Comparison of ENCODE assay signal across 2 cellular contexts in genomic region chr13:45333973-45334922, GRCh38.
TF ChIP-seq lines count a peak whose summit lies in the region.

No MANE protein-coding gene starts in this region.

TF ChIP-seq in SK-N-SH, 30 proteins besides CTCF, POLR2A, EP300 and RAD21:
- TF ChIP-seq JUND (IDR thresholded peaks at IDR 0.05), result 0 out of 2 replicates have a peak, but pooled peaks have one; percentile 8
- TF ChIP-seq TCF12 (IDR thresholded peaks at IDR 0.05), result no peak
- TF ChIP-seq POLR2AphosphoS5 (IDR thresholded peaks at IDR 0.05; ENCODE audit: low read depth, low read length), result peak; percentile 80
- TF ChIP-seq GATA2 (CRISPR knock-in tag; IDR thresholded peaks at IDR 0.05), result no peak

TF ChIP-seq in K562, 482 proteins besides CTCF, POLR2A, EP300 and RAD21:
- TF ChIP-seq SUPT5H (IDR thresholded peaks at IDR 0.05) (peak; percentile 76), TEAD4 (IDR thresholded peaks at IDR 0.05; ENCODE audit: low read length) (no peak), TEAD4 (CRISPR knock-in tag; IDR thresholded peaks at IDR 0.05; ENCODE audit: borderline replicate concordance) (no peak), POLR2B (IDR thresholded peaks at IDR 0.05; ENCODE audit: low read depth, partially characterized antibody) (peak; percentile 65), STAT6 (CRISPR knock-in tag; IDR thresholded peaks at IDR 0.05) (no peak), ZNF311 (CRISPR knock-in tag; IDR thresholded peaks at IDR 0.05) (no peak), MYBL2 (IDR thresholded peaks at IDR 0.05; ENCODE audit: low read depth) (no peak), MYBL2 (CRISPR knock-in tag; IDR thresholded peaks at IDR 0.05; ENCODE audit: borderline replicate concordance) (no peak), JUND (IDR thresholded peaks at IDR 0.05; ENCODE audit: borderline replicate concordance, low read depth, low read length) (no peak), JUND (tag; IDR thresholded peaks at IDR 0.05; ENCODE audit: borderline replicate concordance, low read depth, low read length) (no peak), SLC30A9 (CRISPR knock-in tag; IDR thresholded peaks at IDR 0.05) (no peak), POLR2AphosphoS2 (IDR thresholded peaks at IDR 0.05; ENCODE audit: low read length) (peak; percentile 60; the same call in 1 of the 2 replicates), HNRNPLL (IDR thresholded peaks at IDR 0.05; ENCODE audit: low read depth, low read length, poor library complexity, severe bottlenecking) (no peak), BCOR (IDR thresholded peaks at IDR 0.05) (no peak), NFXL1 (CRISPR knock-in tag; IDR thresholded peaks at IDR 0.05) (no peak), SRF (CRISPR knock-in tag; IDR thresholded peaks at IDR 0.05) (no peak), MYNN (IDR thresholded peaks at IDR 0.05) (0 out of 2 replicates have a peak, but pooled peaks have one; percentile 6), MYNN (CRISPR knock-in tag; IDR thresholded peaks at IDR 0.05) (no peak), CHD4 (IDR thresholded peaks at IDR 0.05; ENCODE audit: insufficient read depth, insufficient replicate concordance, low read depth, low read length, poor library complexity, severe bottlenecking) (no peak), POLR2H (tag; IDR thresholded peaks at IDR 0.05; ENCODE audit: low read depth) (no peak), NFIX (CRISPR knock-in tag; IDR thresholded peaks at IDR 0.05; ENCODE audit: low read depth) (no peak), CHD1 (IDR thresholded peaks at IDR 0.05; ENCODE audit: low read length) (no peak), ZBTB49 (CRISPR knock-in tag; IDR thresholded peaks at IDR 0.05; ENCODE audit: borderline replicate concordance) (no peak), BCLAF1 (IDR thresholded peaks at IDR 0.05; ENCODE audit: borderline replicate concordance in 1 of 2, control insufficient read depth in 1 of 2, low read depth in 2 of 2, low read length in 1 of 2) (peak in 1 of 2 experiments; percentile 18; a peak in 1 of 4 replicates), RBM22 (IDR thresholded peaks at IDR 0.05; ENCODE audit: low read depth, low read length, poor library complexity, severe bottlenecking) (no peak), FOSL1 (tag; conservative IDR thresholded peaks at IDR 0.05) (no peak), HDAC8 (tag; IDR thresholded peaks at IDR 0.05) (no peak), CAMTA2 (CRISPR knock-in tag; conservative IDR thresholded peaks at IDR 0.05) (no peak), TCF7 (IDR thresholded peaks at IDR 0.05; ENCODE audit: borderline replicate concordance) (no peak), ZNF444 (CRISPR knock-in tag; IDR thresholded peaks at IDR 0.05) (no peak), GABPB1 (CRISPR knock-in tag; IDR thresholded peaks at IDR 0.05) (no peak), ZNF696 (CRISPR knock-in tag; conservative IDR thresholded peaks at IDR 0.05) (no peak)
- TF ChIP-seq, protein P1, sequence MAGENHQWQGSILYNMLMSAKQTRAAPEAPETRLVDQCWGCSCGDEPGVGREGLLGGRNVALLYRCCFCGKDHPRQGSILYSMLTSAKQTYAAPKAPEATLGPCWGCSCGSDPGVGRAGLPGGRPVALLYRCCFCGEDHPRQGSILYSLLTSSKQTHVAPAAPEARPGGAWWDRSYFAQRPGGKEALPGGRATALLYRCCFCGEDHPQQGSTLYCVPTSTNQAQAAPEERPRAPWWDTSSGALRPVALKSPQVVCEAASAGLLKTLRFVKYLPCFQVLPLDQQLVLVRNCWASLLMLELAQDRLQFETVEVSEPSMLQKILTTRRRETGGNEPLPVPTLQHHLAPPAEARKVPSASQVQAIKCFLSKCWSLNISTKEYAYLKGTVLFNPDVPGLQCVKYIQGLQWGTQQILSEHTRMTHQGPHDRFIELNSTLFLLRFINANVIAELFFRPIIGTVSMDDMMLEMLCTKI (IDR thresholded peaks at IDR 0.05; ENCODE audit: partially characterized antibody), result no peak
- TF ChIP-seq, protein P2, sequence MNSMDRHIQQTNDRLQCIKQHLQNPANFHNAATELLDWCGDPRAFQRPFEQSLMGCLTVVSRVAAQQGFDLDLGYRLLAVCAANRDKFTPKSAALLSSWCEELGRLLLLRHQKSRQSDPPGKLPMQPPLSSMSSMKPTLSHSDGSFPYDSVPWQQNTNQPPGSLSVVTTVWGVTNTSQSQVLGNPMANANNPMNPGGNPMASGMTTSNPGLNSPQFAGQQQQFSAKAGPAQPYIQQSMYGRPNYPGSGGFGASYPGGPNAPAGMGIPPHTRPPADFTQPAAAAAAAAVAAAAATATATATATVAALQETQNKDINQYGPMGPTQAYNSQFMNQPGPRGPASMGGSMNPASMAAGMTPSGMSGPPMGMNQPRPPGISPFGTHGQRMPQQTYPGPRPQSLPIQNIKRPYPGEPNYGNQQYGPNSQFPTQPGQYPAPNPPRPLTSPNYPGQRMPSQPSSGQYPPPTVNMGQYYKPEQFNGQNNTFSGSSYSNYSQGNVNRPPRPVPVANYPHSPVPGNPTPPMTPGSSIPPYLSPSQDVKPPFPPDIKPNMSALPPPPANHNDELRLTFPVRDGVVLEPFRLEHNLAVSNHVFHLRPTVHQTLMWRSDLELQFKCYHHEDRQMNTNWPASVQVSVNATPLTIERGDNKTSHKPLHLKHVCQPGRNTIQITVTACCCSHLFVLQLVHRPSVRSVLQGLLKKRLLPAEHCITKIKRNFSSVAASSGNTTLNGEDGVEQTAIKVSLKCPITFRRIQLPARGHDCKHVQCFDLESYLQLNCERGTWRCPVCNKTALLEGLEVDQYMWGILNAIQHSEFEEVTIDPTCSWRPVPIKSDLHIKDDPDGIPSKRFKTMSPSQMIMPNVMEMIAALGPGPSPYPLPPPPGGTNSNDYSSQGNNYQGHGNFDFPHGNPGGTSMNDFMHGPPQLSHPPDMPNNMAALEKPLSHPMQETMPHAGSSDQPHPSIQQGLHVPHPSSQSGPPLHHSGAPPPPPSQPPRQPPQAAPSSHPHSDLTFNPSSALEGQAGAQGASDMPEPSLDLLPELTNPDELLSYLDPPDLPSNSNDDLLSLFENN (IDR thresholded peaks at IDR 0.05; ENCODE audit: low read depth in 2 of 2, low read length in 2 of 2), result no peak
- TF ChIP-seq, protein P3, sequence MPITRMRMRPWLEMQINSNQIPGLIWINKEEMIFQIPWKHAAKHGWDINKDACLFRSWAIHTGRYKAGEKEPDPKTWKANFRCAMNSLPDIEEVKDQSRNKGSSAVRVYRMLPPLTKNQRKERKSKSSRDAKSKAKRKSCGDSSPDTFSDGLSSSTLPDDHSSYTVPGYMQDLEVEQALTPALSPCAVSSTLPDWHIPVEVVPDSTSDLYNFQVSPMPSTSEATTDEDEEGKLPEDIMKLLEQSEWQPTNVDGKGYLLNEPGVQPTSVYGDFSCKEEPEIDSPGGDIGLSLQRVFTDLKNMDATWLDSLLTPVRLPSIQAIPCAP (CRISPR knock-in tag; IDR thresholded peaks at IDR 0.05; ENCODE audit: borderline replicate concordance), result no peak
- TF ChIP-seq, protein P4, sequence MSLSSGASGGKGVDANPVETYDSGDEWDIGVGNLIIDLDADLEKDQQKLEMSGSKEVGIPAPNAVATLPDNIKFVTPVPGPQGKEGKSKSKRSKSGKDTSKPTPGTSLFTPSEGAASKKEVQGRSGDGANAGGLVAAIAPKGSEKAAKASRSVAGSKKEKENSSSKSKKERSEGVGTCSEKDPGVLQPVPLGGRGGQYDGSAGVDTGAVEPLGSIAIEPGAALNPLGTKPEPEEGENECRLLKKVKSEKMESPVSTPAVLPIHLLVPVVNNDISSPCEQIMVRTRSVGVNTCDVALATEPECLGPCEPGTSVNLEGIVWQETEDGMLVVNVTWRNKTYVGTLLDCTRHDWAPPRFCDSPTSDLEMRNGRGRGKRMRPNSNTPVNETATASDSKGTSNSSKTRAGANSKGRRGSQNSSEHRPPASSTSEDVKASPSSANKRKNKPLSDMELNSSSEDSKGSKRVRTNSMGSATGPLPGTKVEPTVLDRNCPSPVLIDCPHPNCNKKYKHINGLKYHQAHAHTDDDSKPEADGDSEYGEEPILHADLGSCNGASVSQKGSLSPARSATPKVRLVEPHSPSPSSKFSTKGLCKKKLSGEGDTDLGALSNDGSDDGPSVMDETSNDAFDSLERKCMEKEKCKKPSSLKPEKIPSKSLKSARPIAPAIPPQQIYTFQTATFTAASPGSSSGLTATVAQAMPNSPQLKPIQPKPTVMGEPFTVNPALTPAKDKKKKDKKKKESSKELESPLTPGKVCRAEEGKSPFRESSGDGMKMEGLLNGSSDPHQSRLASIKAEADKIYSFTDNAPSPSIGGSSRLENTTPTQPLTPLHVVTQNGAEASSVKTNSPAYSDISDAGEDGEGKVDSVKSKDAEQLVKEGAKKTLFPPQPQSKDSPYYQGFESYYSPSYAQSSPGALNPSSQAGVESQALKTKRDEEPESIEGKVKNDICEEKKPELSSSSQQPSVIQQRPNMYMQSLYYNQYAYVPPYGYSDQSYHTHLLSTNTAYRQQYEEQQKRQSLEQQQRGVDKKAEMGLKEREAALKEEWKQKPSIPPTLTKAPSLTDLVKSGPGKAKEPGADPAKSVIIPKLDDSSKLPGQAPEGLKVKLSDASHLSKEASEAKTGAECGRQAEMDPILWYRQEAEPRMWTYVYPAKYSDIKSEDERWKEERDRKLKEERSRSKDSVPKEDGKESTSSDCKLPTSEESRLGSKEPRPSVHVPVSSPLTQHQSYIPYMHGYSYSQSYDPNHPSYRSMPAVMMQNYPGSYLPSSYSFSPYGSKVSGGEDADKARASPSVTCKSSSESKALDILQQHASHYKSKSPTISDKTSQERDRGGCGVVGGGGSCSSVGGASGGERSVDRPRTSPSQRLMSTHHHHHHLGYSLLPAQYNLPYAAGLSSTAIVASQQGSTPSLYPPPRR (CRISPR knock-in tag; IDR thresholded peaks at IDR 0.05; ENCODE audit: borderline replicate concordance), result no peak
- TF ChIP-seq, protein P5, sequence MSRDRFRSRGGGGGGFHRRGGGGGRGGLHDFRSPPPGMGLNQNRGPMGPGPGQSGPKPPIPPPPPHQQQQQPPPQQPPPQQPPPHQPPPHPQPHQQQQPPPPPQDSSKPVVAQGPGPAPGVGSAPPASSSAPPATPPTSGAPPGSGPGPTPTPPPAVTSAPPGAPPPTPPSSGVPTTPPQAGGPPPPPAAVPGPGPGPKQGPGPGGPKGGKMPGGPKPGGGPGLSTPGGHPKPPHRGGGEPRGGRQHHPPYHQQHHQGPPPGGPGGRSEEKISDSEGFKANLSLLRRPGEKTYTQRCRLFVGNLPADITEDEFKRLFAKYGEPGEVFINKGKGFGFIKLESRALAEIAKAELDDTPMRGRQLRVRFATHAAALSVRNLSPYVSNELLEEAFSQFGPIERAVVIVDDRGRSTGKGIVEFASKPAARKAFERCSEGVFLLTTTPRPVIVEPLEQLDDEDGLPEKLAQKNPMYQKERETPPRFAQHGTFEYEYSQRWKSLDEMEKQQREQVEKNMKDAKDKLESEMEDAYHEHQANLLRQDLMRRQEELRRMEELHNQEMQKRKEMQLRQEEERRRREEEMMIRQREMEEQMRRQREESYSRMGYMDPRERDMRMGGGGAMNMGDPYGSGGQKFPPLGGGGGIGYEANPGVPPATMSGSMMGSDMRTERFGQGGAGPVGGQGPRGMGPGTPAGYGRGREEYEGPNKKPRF (IDR thresholded peaks at IDR 0.05; ENCODE audit: low read depth, low read length), result no peak
